ENCODE assay signal across 26 cellular contexts in the genomic region with DNA sequence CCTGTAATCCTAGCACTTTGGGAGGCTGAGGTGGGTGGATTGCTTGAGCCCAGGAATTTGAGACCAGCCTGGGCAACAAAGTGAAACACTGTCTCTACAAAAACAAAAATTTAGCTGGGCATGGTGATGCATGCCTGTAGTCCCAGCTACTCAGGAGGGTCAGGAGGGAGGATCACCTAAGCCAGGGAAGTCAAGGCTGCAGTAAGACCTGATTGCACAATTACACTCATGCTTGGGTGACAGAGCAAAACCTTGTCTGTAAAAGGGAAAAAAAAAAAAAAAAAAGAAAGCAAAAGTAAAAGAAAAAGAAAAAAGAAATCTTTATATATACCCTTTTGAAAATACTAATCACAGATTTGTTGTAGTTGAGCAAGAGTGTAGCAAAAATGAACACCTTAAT.
"Had no signal": no experiment of that assay in that cellular context is flagged by ENCODE, and none has a peak within 500 bp of the region (broad histone marks: within the 10 kb centered on the region; RNA-seq: fewer than 3 reads in every experiment).

No MANE protein-coding gene starts in this region.

- DNase-seq: dermis blood vessel endothelial cell; effector memory CD4-positive, alpha-beta T cell; erythroblast; esophagus squamous epithelium; foreskin melanocyte; hypothalamus; immature natural killer cell; left colon; mesenchymal stem cell; mucosa of descending colon; naive B cell; right cardiac atrium; spleen; stimulated activated CD4-positive, alpha-beta T cell treated with anti-CD3 and anti-CD28 coated beads, Interleukin-15, amount 100 ng/mL, for 24 hours; stimulated activated CD4-positive, alpha-beta T cell treated with anti-CD3 and anti-CD28 coated beads, Interleukin-2, amount 100 ng/mL, for 48 hours; stimulated activated naive CD4-positive, alpha-beta T cell; stimulated activated naive CD8-positive, alpha-beta T cell treated with anti-CD3 and anti-CD28 coated beads, Interleukin-15, amount 100 ng/mL, for 72 hours; tibial artery had no signal

- H3K4me1 ChIP-seq: esophagus squamous epithelium, neural progenitor cell, parathyroid adenoma, spleen, tibial artery had no signal

- H2AFZ ChIP-seq: neural progenitor cell, parathyroid adenoma had no signal

- H3K9ac ChIP-seq: neural progenitor cell, parathyroid adenoma had no signal

- H3K79me2 ChIP-seq: parathyroid adenoma had no signal

- H3K4me2 ChIP-seq: neural progenitor cell had no signal

- H3K9me3 ChIP-seq: esophagus squamous epithelium, mucosa of descending colon, spleen, tibial artery had no signal

- H3K36me3 ChIP-seq: esophagus squamous epithelium, neural progenitor cell, spleen, tibial artery had no signal

- H3K27me3 ChIP-seq: esophagus squamous epithelium, neural progenitor cell, spleen, tibial artery had no signal

- H3K27ac ChIP-seq: coronary artery, esophagus squamous epithelium, neural progenitor cell, parathyroid adenoma, skin epidermis, spleen, tibial artery had no signal

- ATAC-seq: left colon; mucosa of descending colon; natural killer cell treated with Interleukin-12 subunit alpha and Interleukin-12 subunit beta and Interleukin-15 and Interleukin-18, amount 100 ng/mL, for 72 hours; right cardiac atrium; stimulated activated naive CD8-positive, alpha-beta T cell treated with anti-CD3 and anti-CD28 coated beads, Interleukin-15, amount 100 ng/mL, for 72 hours had no signal

- FAIRE-seq: endothelial cell of umbilical vein, keratinocyte had no signal

- H3K4me3 ChIP-seq: coronary artery, esophagus squamous epithelium, lung, mucosa of descending colon, neural progenitor cell, skin epidermis, spleen, tibial artery had no signal
